ENCODE assay signal across 35 cellular contexts in the genomic region with DNA sequence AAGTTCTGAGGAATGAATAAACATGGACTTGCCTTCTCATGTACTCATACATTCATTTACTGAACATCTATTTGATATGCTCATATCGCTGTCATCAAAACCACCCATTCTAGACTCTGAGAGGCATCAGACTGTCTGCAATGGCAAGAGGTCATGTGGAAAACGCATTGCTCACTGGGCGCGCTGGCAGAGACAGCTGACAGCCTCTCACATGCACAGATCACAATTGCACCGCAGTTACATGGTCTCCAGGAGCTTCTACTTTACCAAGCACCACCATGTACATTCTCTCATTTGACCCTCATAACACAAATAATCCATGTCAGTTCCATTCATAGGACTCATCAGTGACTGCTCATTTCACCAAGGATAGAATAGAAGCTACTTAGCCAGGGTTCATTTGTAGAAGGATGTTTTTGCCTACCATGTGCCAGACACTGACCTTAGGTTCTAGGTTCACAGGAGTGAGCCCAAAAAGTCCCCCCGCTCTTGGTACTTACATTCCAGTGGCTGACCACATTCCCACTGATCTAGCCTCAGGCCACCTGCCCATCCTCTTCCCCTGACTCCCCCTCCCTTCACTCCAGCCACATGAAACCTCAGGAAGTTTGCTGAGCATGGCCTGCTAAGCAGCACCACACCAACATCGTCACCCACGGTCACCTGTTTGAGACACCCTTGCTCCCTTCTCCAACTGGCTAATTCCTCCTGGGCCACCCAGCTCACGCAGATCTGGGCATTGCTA. TPM values are rescaled to one million over a fixed set of nuclear protein-coding genes. Genes with fewer than 3 reads are reported as not detected.
DNase-seq lines count a peak whose midpoint lies in the region; ATAC-seq, FAIRE-seq and TF ChIP-seq lines count a peak whose summit lies in the region.
"Had no signal": no experiment of that assay in that cellular context is flagged by ENCODE, and none has a peak within 500 bp of the region (broad histone marks: within the 10 kb centered on the region; RNA-seq: fewer than 3 reads in every experiment).

No MANE protein-coding gene starts in this region.

- peak; percentile 22 for DNase-seq in ELR (ENCODE audit: low read depth)
- peak; percentile 6 for DNase-seq in PC-3
- peak; percentile 21 for DNase-seq in endothelial cell of umbilical vein (ENCODE audit: low read depth, low spot score)
- no peak for DNase-seq in sciatic nerve (ENCODE audit: low spot score)
- no peak for DNase-seq in progenitor cell of endocrine pancreas (ENCODE audit: low spot score, unreplicated experiment)
- DNase-seq in NCI-H748 treated with DMSO at 0.1 percent for 48 hours (lab: John Stamatoyannopoulos, UW) = no peak
- DNase-seq: activated CD4-positive, alpha-beta T cell treated with anti-CD3 and anti-CD28 coated beads for 48 hours; activated effector memory CD4-positive, alpha-beta T cell treated with anti-CD3 and anti-CD28 coated beads, Interleukin-2, amount 50 U/mL, for 16 hours; activated T-cell treated with anti-CD3 and anti-CD28 coated beads, Interleukin-2, amount 50 U/mL, for 1 hour; C1 segment of cervical spinal cord; COR-L47; GF-D8; glutamatergic neuron; left ventricle myocardium inferior; naive B cell; NCI-H1436; NCI-H2081 treated with DMSO at 0.1 percent for 48 hours; NCI-H2227 treated with DMSO at 0.1 percent for 48 hours; NCI-H526; NK-92 treated with Interleukin-12 subunit alpha and Interleukin-12 subunit beta, amount 100 ng/mL, for 24 hours; occipital lobe; stimulated activated CD4-positive, alpha-beta T cell treated with anti-CD3 and anti-CD28 coated beads, Interleukin-15, amount 100 ng/mL, for 24 hours; stimulated activated CD4-positive, alpha-beta T cell treated with anti-CD3 and anti-CD28 coated beads, Interleukin-4, amount 100 ng/mL, for 4 hours; T-helper 9 cell; upper lobe of left lung; WERI-Rb-1 had no signal

- dilution Hi-C loops in endothelial cell of umbilical vein (cut with MboI; ENCODE audit: extremely low pct_ligation_motif_present, low sequenced_read_pairs) = no loop called here

- intact Hi-C loops in PC-3 (cut with micrococcal nuclease) (no loop called here), endothelial cell of umbilical vein (cut with micrococcal nuclease) (no loop called here), sciatic nerve (cut with DNase I) (no loop called here)

- CTCF ChIA-PET in PC-3 (lab: Charles Lee) (interaction anchor here (0.6 kb wide), 1 partner anchor 35 kb away, joined by 4 read pairs; no protein-coding TSS in a partner anchor), endothelial cell of umbilical vein (lab: Charles Lee) (interaction anchor here (1.0 to 1.4 kb wide), 2 partner anchors 47 to 53 kb away, joined by 3 read pairs; no protein-coding TSS in a partner anchor)

- no peak overlapping the region for H3K4me3 Mint-ChIP-seq in progenitor cell of endocrine pancreas (ENCODE audit: low read depth)
- H3K4me3 Mint-ChIP-seq: activated naive CD8-positive, alpha-beta T cell; mesothelial cell of epicardium; naive B cell had no signal

- H3K4me3 ChIP-seq in PC-3 (ENCODE audit: low read length) = no peak overlapping the region
- peak overlapping the region in 2 of 3 experiments; percentile 13 to 18 for H3K4me3 ChIP-seq in endothelial cell of umbilical vein (replicated peaks in 1 of 3; ENCODE audit: insufficient read depth in 1 of 3, low read depth in 1 of 3, low read length in 3 of 3)
- H3K4me3 ChIP-seq: left ventricle myocardium inferior, PC-9, upper lobe of left lung had no signal

- no peak for TF ChIP-seq CTCF in PC-3 (conservative IDR thresholded peaks at IDR 0.05; ENCODE audit: low read depth, low read length)
- no peak for TF ChIP-seq CTCF in endothelial cell of umbilical vein (IDR thresholded peaks at IDR 0.05; ENCODE audit: extremely low read depth in 1 of 2, insufficient read depth in 1 of 2, low read depth in 1 of 2, low read length in 2 of 2)
- no peak for TF ChIP-seq CTCF in progenitor cell of endocrine pancreas (IDR thresholded peaks at IDR 0.05; ENCODE audit: unreplicated experiment)

- H3K27me3 Mint-ChIP-seq in progenitor cell of endocrine pancreas = no peaks in the 10 kb centered on the region
- H3K27me3 Mint-ChIP-seq: activated naive CD8-positive, alpha-beta T cell; naive B cell had no signal

- no peaks in the 10 kb centered on the region for H3K4me1 Mint-ChIP-seq in progenitor cell of endocrine pancreas (ENCODE audit: low read depth)
- H3K4me1 Mint-ChIP-seq: mesothelial cell of epicardium had no signal

- H3K36me3 Mint-ChIP-seq in progenitor cell of endocrine pancreas (ENCODE audit: insufficient read depth) = no peaks in the 10 kb centered on the region
- H3K36me3 Mint-ChIP-seq: activated naive CD8-positive, alpha-beta T cell; mesothelial cell of epicardium; naive B cell had no signal

- H3K4me2 ChIP-seq in PC-3 (ENCODE audit: low read length) (no peak overlapping the region), endothelial cell of umbilical vein (ENCODE audit: insufficient read depth, low read length) (peak overlapping the region; percentile 40)
- H3K4me2 ChIP-seq: KMS-11, PC-9 had no signal

- H3K4me1 ChIP-seq in PC-3 (ENCODE audit: insufficient read depth, low read length) (no peaks in the 10 kb centered on the region), endothelial cell of umbilical vein (ENCODE audit: control insufficient read depth, extremely low read depth, insufficient read depth, low read length) (no peaks in the 10 kb centered on the region)

- no peaks in the 10 kb centered on the region for H3K9me2 ChIP-seq in PC-3 (replicated peaks; ENCODE audit: low read length)

- H3K36me3 ChIP-seq in PC-3 (ENCODE audit: low read depth, low read length) (no peaks in the 10 kb centered on the region), endothelial cell of umbilical vein (ENCODE audit: control insufficient read depth in 2 of 2, extremely low read depth in 1 of 2, insufficient read depth in 2 of 2, low read length in 2 of 2) (peaks cover 7 to 27% of the 10 kb centered on the region in 2 experiments)
- H3K36me3 ChIP-seq: left ventricle myocardium inferior, upper lobe of left lung, WERI-Rb-1 had no signal

- H3K9ac ChIP-seq in PC-3 (ENCODE audit: low read length) = no peak overlapping the region
- no peak overlapping the region for H3K9ac ChIP-seq in endothelial cell of umbilical vein (replicated peaks; ENCODE audit: extremely low read depth, insufficient read depth, low read length)
- H3K9ac ChIP-seq: KMS-11 had no signal

- no peaks in the 10 kb centered on the region for H3F3A ChIP-seq in PC-3 (ENCODE audit: low read length, unreplicated experiment)

- ATAC-seq in PC-3 (no peak), sciatic nerve (peak; percentile 30), HG02642 (IDR thresholded peaks at IDR 0.05; ENCODE audit: poor library complexity, unreplicated experiment) (no peak), HG03159 (IDR thresholded peaks at IDR 0.05; ENCODE audit: unreplicated experiment) (no peak)
- ATAC-seq: Right ventricle myocardium inferior had no signal

- H3K27me3 ChIP-seq in PC-3 (ENCODE audit: low read length) = no peaks in the 10 kb centered on the region
- H3K27me3 ChIP-seq in endothelial cell of umbilical vein (ENCODE audit: control insufficient read depth in 2 of 2, insufficient read depth in 2 of 2, low read length in 2 of 2) = no peaks in the 10 kb centered on the region
- H3K27me3 ChIP-seq: upper lobe of left lung had no signal

- no peaks in the 10 kb centered on the region for H3K9me3 ChIP-seq in PC-3 (ENCODE audit: low read length)
- H3K9me3 ChIP-seq in endothelial cell of umbilical vein (replicated peaks; ENCODE audit: control insufficient read depth, insufficient read depth, low read length) = no peaks in the 10 kb centered on the region
- H3K9me3 ChIP-seq: left ventricle myocardium inferior, upper lobe of left lung had no signal

- no peak for FAIRE-seq in endothelial cell of umbilical vein (lab: Jason Lieb, UNC)
- FAIRE-seq: colon had no signal

- H3K27ac ChIP-seq in PC-3 (ENCODE audit: low read length) (no peak overlapping the region), endothelial cell of umbilical vein (ENCODE audit: insufficient read depth, low read depth, low read length) (no peak overlapping the region)
- H3K27ac ChIP-seq: epithelial cell of prostate, KMS-11, left ventricle myocardium inferior, PC-9, upper lobe of left lung, WERI-Rb-1 had no signal

- POLR2A ChIA-PET in PC-3 (lab: Charles Lee; ENCODE audit: unreplicated experiment) (no interaction called here), endothelial cell of umbilical vein (lab: Charles Lee) (interaction anchor here (1.0 kb wide), 1 partner anchor 54 kb away, joined by 3 read pairs; no protein-coding TSS in a partner anchor)

- H3K9me3 Mint-ChIP-seq in progenitor cell of endocrine pancreas (ENCODE audit: low read depth) = peaks cover 7% of the 10 kb centered on the region
- H3K9me3 Mint-ChIP-seq: naive B cell had no signal

- H3K9me1 ChIP-seq in endothelial cell of umbilical vein (replicated peaks; ENCODE audit: control insufficient read depth, extremely low read depth, insufficient read depth, low read length) = no peaks in the 10 kb centered on the region

- peak; percentile 34 for TF ChIP-seq POLR2A in endothelial cell of umbilical vein (IDR thresholded peaks at IDR 0.05; ENCODE audit: low read depth, low read length)

- H2AFZ ChIP-seq in PC-3 (ENCODE audit: low read length) (no peak overlapping the region), endothelial cell of umbilical vein (ENCODE audit: low read depth, low read length) (no peak overlapping the region)
- H2AFZ ChIP-seq: PC-9 had no signal

- H4K20me1 ChIP-seq in PC-3 (ENCODE audit: low read length) (no peaks in the 10 kb centered on the region), endothelial cell of umbilical vein (replicated peaks; ENCODE audit: control insufficient read depth, extremely low read depth, insufficient read depth, low read length) (peaks cover 12% of the 10 kb centered on the region)

- H3K79me2 ChIP-seq in PC-3 (ENCODE audit: low read length) = no peaks in the 10 kb centered on the region
- peaks cover 87% of the 10 kb centered on the region for H3K79me2 ChIP-seq in endothelial cell of umbilical vein (ENCODE audit: control insufficient read depth, insufficient read depth, low read length)

- BruUV-seq in PC-3 (replicated peaks; lab: Mats Ljungman, UMichigan) (no TSS peak), endothelial cell of umbilical vein (replicated peaks; lab: Mats Ljungman, UMichigan) (no TSS peak)

- H3K27ac Mint-ChIP-seq in progenitor cell of endocrine pancreas = no peak overlapping the region
- H3K27ac Mint-ChIP-seq: activated naive CD8-positive, alpha-beta T cell; mesothelial cell of epicardium; naive B cell had no signal

RNA-seq across cellular contexts. Expression of a gene that starts 6.1 kb away (rescaled TPM):
- not detected in 2 replicates for total RNA-seq in PC-3 (2014; rRNA removed)
- 81.4 and 82.0 TPM in 2 replicates for total RNA-seq in endothelial cell of umbilical vein
- polyA plus RNA-seq in endothelial cell of umbilical vein = 91.7 and 119 TPM in 2 replicates
- 92.1 and 97.9 TPM in 2 replicates for polyA plus RNA-seq in endothelial cell of umbilical vein (2011; cell fraction: cytosol; rRNA removed)
- 146 and 167 TPM in 2 replicates for polyA plus RNA-seq in endothelial cell of umbilical vein (2011; cell fraction: nucleus; rRNA removed)
- polyA plus RNA-seq in endothelial cell of umbilical vein (2012) = 72.5 and 82.2 TPM in 2 replicates
- 291 and 351 TPM in 2 replicates for polyA minus RNA-seq in endothelial cell of umbilical vein
- not detected for polyA minus RNA-seq in endothelial cell of umbilical vein (2011; cell fraction: cytosol; rRNA and poly(A)+ RNA removed)
- polyA minus RNA-seq in endothelial cell of umbilical vein (2011; cell fraction: nucleus; rRNA and poly(A)+ RNA removed) = 376 and 437 TPM in 2 replicates
- total RNA-seq in sciatic nerve = 6.3 TPM
- not detected in 2 replicates for total RNA-seq in progenitor cell of endocrine pancreas
- total RNA-seq: mesothelial cell of epicardium had no signal

Comparison
In these comparisons a context has a peak if more than half of its experiments do, and no peak if none do; other contexts are left out.
1. DNase-seq: peak in ELR (single experiment), PC-3 (single experiment) and endothelial cell of umbilical vein (single experiment); none in sciatic nerve (single experiment), progenitor cell of endocrine pancreas (single experiment) and NCI-H748 treated with DMSO at 0.1 percent for 48 hours (single experiment).
2. RNA of a gene that starts 6.1 kb away (total RNA-seq): 81.4 to 82.0 TPM in endothelial cell of umbilical vein; 6.3 TPM in sciatic nerve (single experiment), not detected in progenitor cell of endocrine pancreas and not detected in PC-3; every median in the first group is over 10 times any median in the second.